In the genomic region with DNA sequence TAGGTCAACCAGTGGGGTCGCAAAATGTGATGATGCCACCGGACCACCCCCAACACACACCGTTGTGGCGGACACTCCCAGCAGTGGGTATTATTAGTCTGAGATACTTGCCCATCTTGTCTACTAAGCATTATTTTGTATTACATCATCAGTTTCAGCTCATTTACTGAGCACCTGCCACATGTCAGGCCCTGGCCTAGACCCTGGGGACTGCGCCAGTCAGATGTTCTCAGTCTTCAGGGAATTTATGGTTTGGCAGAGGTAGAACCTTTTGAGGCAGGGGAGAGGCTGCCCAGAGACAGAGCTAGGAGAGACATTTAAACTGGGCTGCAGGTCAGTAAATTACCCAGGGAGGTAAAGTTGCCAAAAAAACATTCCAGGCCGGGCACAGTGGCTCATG, we compare ENCODE assay signal across 1 cellular context.
TF ChIP-seq lines count a peak whose summit lies in the region.

No MANE protein-coding gene starts in this region.

TF ChIP-seq in HepG2, 621 proteins besides CTCF, POLR2A, EP300 and RAD21:
- TF ChIP-seq MAFK (conservative IDR thresholded peaks at IDR 0.05 in 1 of 2, IDR thresholded peaks at IDR 0.05 in 1 of 2; ENCODE audit: low read length in 2 of 2), result peak; percentile 36 to 58; a peak in 3 of 4 replicates
- peak; percentile 66 for TF ChIP-seq MAFF (IDR thresholded peaks at IDR 0.05; ENCODE audit: low read depth, low read length)
- no peak for TF ChIP-seq GABPB1 (CRISPR knock-in tag; IDR thresholded peaks at IDR 0.05)
- TF ChIP-seq HDAC2 (CRISPR knock-in tag; IDR thresholded peaks at IDR 0.05), result no peak
